ENCODE assay signal across 22 cellular contexts in genomic region chr11:18752502-18752901, GRCh38.
"Had no signal": no experiment of that assay in that cellular context is flagged by ENCODE, and none has a peak within 500 bp of the region (broad histone marks: within the 10 kb centered on the region; RNA-seq: fewer than 3 reads in every experiment).

No MANE protein-coding gene starts in this region.

- H3K9me3 ChIP-seq: ascending aorta, left ventricle myocardium inferior, sigmoid colon, stomach, transverse colon had no signal

- H3K4me3 Mint-ChIP-seq: activated CD4-positive, alpha-beta memory T cell treated with anti-CD3 and anti-CD28 coated beads, Interleukin-2, amount 10 ng/mL, durations not matched to agents 7 days and 5 days; activated CD4-positive, alpha-beta T cell treated with anti-CD3 and anti-CD28 coated beads, Interleukin-2, amount 10 ng/mL, durations not matched to agents 24 days and 14 days; activated naive CD4-positive, alpha-beta T cell treated with anti-CD3 and anti-CD28 coated beads, Interleukin-2, amount 50 U/mL, for 24 hours; natural killer cell treated with Interleukin-12 subunit alpha and Interleukin-12 subunit beta and Interleukin-15 and Interleukin-18, amount 100 ng/mL, for 72 hours; stimulated activated memory B cell treated with anti-CD40 and anti-IgM and Interleukin-4, amounts not matched to agents 10 μg/mL and 1 μg/mL and 100 μg/mL, for 72 hours had no signal

- H3K4me1 Mint-ChIP-seq: activated CD4-positive, alpha-beta memory T cell treated with anti-CD3 and anti-CD28 coated beads, Interleukin-2, amount 10 ng/mL, durations not matched to agents 7 days and 5 days; activated CD4-positive, alpha-beta T cell treated with anti-CD3 and anti-CD28 coated beads, Interleukin-2, amount 10 ng/mL, durations not matched to agents 24 days and 14 days; activated naive CD4-positive, alpha-beta T cell treated with anti-CD3 and anti-CD28 coated beads, Interleukin-2, amount 50 U/mL, for 24 hours; stimulated activated memory B cell treated with anti-CD40 and anti-IgM and Interleukin-4, amounts not matched to agents 10 μg/mL and 1 μg/mL and 100 μg/mL, for 72 hours had no signal

- DNase-seq: activated CD4-positive, alpha-beta memory T cell treated with anti-CD3 and anti-CD28 coated beads, Interleukin-2, amount 10 ng/mL, durations not matched to agents 7 days and 5 days; activated CD4-positive, alpha-beta T cell treated with anti-CD3 and anti-CD28 coated beads, Interleukin-2, amount 10 ng/mL, durations not matched to agents 24 days and 14 days; activated gamma-delta T cell treated with Interleukin-2 at 50 U/mL for 16 hours; central memory CD4-positive, alpha-beta T cell; dermis blood vessel endothelial cell; effector CD8-positive, alpha-beta T cell; erythroblast; foreskin fibroblast; glutamatergic neuron; kidney glomerular epithelial cell; left ventricle myocardium inferior; sigmoid colon; stimulated activated CD4-positive, alpha-beta T cell treated with anti-CD3 and anti-CD28 coated beads, Interleukin-15, amount 100 ng/mL, for 24 hours; stomach; transverse colon had no signal

- H3K27ac ChIP-seq: ascending aorta, left ventricle myocardium inferior, parathyroid adenoma, sigmoid colon, stomach, transverse colon, VCaP had no signal

- H3K27ac Mint-ChIP-seq: activated CD4-positive, alpha-beta memory T cell treated with anti-CD3 and anti-CD28 coated beads, Interleukin-2, amount 10 ng/mL, durations not matched to agents 7 days and 5 days; activated CD4-positive, alpha-beta T cell treated with anti-CD3 and anti-CD28 coated beads, Interleukin-2, amount 10 ng/mL, durations not matched to agents 24 days and 14 days; activated naive CD4-positive, alpha-beta T cell treated with anti-CD3 and anti-CD28 coated beads, Interleukin-2, amount 50 U/mL, for 24 hours; natural killer cell treated with Interleukin-12 subunit alpha and Interleukin-12 subunit beta and Interleukin-15 and Interleukin-18, amount 100 ng/mL, for 72 hours; stimulated activated memory B cell treated with anti-CD40 and anti-IgM and Interleukin-4, amounts not matched to agents 10 μg/mL and 1 μg/mL and 100 μg/mL, for 72 hours had no signal

- H3K4me3 ChIP-seq: ascending aorta, left ventricle myocardium inferior, sigmoid colon, smooth muscle cell, stomach, transverse colon had no signal

- H2AFZ ChIP-seq: parathyroid adenoma had no signal

- H3K4me2 ChIP-seq: smooth muscle cell had no signal

- H3K36me3 ChIP-seq: ascending aorta, left ventricle myocardium inferior, sigmoid colon, stomach, transverse colon had no signal

- H3K27me3 Mint-ChIP-seq: activated CD4-positive, alpha-beta T cell treated with anti-CD3 and anti-CD28 coated beads, Interleukin-2, amount 10 ng/mL, durations not matched to agents 24 days and 14 days; activated naive CD4-positive, alpha-beta T cell treated with anti-CD3 and anti-CD28 coated beads, Interleukin-2, amount 50 U/mL, for 24 hours had no signal

- H3K9me3 Mint-ChIP-seq: activated CD4-positive, alpha-beta memory T cell treated with anti-CD3 and anti-CD28 coated beads, Interleukin-2, amount 10 ng/mL, durations not matched to agents 7 days and 5 days; activated CD4-positive, alpha-beta T cell treated with anti-CD3 and anti-CD28 coated beads, Interleukin-2, amount 10 ng/mL, durations not matched to agents 24 days and 14 days; activated naive CD4-positive, alpha-beta T cell treated with anti-CD3 and anti-CD28 coated beads, Interleukin-2, amount 50 U/mL, for 24 hours; natural killer cell treated with Interleukin-12 subunit alpha and Interleukin-12 subunit beta and Interleukin-15 and Interleukin-18, amount 100 ng/mL, for 72 hours; stimulated activated memory B cell treated with anti-CD40 and anti-IgM and Interleukin-4, amounts not matched to agents 10 μg/mL and 1 μg/mL and 100 μg/mL, for 72 hours had no signal

- H3K4me1 ChIP-seq: ascending aorta, left ventricle myocardium inferior, parathyroid adenoma, sigmoid colon, stomach, transverse colon had no signal

- H3K27me3 ChIP-seq: ascending aorta, sigmoid colon, transverse colon had no signal

- H3K36me3 Mint-ChIP-seq: activated naive CD4-positive, alpha-beta T cell treated with anti-CD3 and anti-CD28 coated beads, Interleukin-2, amount 50 U/mL, for 24 hours; natural killer cell treated with Interleukin-12 subunit alpha and Interleukin-12 subunit beta and Interleukin-15 and Interleukin-18, amount 100 ng/mL, for 72 hours; stimulated activated memory B cell treated with anti-CD40 and anti-IgM and Interleukin-4, amounts not matched to agents 10 μg/mL and 1 μg/mL and 100 μg/mL, for 72 hours had no signal

- H3K9ac ChIP-seq: parathyroid adenoma had no signal

- H3K79me2 ChIP-seq: parathyroid adenoma had no signal
